Comparison of ENCODE assay signal across 10 cellular contexts in the genomic region with DNA sequence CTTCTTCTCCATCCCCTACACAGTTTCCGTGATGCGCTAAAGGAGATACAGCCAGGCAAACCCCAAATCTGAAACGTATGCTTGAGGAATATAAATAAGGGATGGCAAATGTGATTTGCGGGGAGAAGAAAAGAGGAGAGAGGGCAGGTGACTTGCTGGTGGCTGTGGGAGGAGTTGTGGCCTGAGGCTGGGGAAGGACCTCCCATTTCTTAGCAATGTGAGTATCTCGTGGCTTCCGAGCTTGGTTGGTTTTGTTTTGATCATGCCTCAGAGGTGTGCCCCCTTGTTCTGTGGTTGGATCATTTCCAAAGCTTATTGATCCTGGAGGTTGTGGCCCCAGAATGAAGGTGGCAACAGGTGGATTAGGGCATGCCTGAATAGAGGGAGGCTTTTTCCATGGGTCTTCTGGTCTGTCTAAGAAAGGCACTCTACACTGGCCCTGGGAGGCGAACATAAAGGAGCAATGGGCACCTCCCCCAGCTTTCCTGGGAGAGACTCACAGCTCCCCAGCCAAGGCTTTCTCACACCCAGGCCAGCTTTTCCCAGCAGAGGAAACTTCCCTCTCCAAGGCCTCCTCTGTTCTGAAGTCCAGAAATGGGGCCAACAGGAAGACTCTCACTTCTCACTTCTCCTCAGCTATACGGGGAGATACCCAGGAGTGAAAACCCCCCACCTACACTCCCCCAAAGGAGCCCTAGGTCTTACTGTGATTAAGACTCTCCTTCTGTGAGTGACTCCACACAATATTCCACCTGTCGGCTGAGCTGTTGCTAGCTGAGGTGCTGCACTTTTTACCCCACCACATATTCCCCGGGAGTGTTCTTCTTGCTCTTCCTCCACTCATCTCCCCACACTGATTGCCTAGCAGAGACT. TPM values are rescaled to one million over a fixed set of nuclear protein-coding genes. Genes with fewer than 3 reads are reported as not detected.
DNase-seq lines count a peak whose midpoint lies in the region; ATAC-seq, FAIRE-seq and TF ChIP-seq lines count a peak whose summit lies in the region.
"Had no signal": no experiment of that assay in that cellular context is flagged by ENCODE, and none has a peak within 500 bp of the region (broad histone marks: within the 10 kb centered on the region; RNA-seq: fewer than 3 reads in every experiment).

No MANE protein-coding gene starts in this region.

- no peak overlapping the region for H4K5ac ChIP-seq in H1 (ENCODE audit: insufficient read length, low read depth, low read length)

- H3K23ac ChIP-seq in H1 (ENCODE audit: insufficient read length): no peak overlapping the region

- no peak for TF ChIP-seq EP300 in H1 (IDR thresholded peaks at IDR 0.05; ENCODE audit: borderline replicate concordance in 1 of 2, low read depth in 2 of 2, low read length in 2 of 2)

- intact Hi-C loops in mammary epithelial cell (cut with micrococcal nuclease): no loop called here

- no peaks in the 10 kb centered on the region; the same call in 1 of the 2 replicates for H3K23me2 ChIP-seq in H1 (ENCODE audit: low read depth, low read length)

- no peak overlapping the region for H2BK120ac ChIP-seq in H1 (replicated peaks; ENCODE audit: low read depth, low read length)

- H4K8ac ChIP-seq in H1 (ENCODE audit: extremely low read depth, insufficient read depth, low read length): no peak overlapping the region

- H3K4ac ChIP-seq in H1 (replicated peaks; ENCODE audit: insufficient read length, low read depth, low read length): no peak overlapping the region

- H3K27me3 ChIP-seq in GM06990 (replicated peaks; ENCODE audit: control insufficient read depth, insufficient read depth, low read length) (no peaks in the 10 kb centered on the region), H1 (replicated peaks in 1 of 4; ENCODE audit: control insufficient read depth in 3 of 4, extremely low read depth in 1 of 4, insufficient read depth in 3 of 4, low read length in 3 of 4) (no peaks in the 10 kb centered on the region), mammary epithelial cell (ENCODE audit: insufficient read depth, low read length) (no peaks in the 10 kb centered on the region)

- peak; percentile 86 for ATAC-seq in HG03432 (IDR thresholded peaks at IDR 0.05; ENCODE audit: unreplicated experiment)

- no peak overlapping the region for H3K27ac ChIP-seq in H1 (ENCODE audit: low read depth, low read length)
- no peak overlapping the region for H3K27ac ChIP-seq in mammary epithelial cell (ENCODE audit: insufficient read depth, low read depth, low read length)

- no peak overlapping the region for H3K4me2 ChIP-seq in H1 (ENCODE audit: insufficient read depth in 1 of 2, low read depth in 2 of 2, low read length in 2 of 2)
- no peak overlapping the region for H3K4me2 ChIP-seq in mammary epithelial cell (ENCODE audit: insufficient read depth, low read depth, low read length)

- no peak overlapping the region for H4K91ac ChIP-seq in H1 (replicated peaks; ENCODE audit: insufficient read length, low read length)

- H3K9me3 ChIP-seq in H1 (ENCODE audit: insufficient read depth in 2 of 2, low read depth in 1 of 2, low read length in 1 of 2): peaks cover 2 to 3% of the 10 kb centered on the region in 2 experiments; a peak in 2 of 4 replicates
- no peaks in the 10 kb centered on the region for H3K9me3 ChIP-seq in mammary epithelial cell (replicated peaks; ENCODE audit: insufficient read depth, low read length)

- H3K4me3 ChIP-seq in GM06990 (replicated peaks; ENCODE audit: low read depth, low read length) (peak overlapping the region; percentile 33), H1 (ENCODE audit: extremely low read depth in 1 of 4, insufficient read depth in 2 of 4, low read depth in 3 of 4, low read length in 4 of 4) (no peak overlapping the region), mammary epithelial cell (replicated peaks in 1 of 3; ENCODE audit: insufficient read depth in 1 of 3, low read depth in 2 of 3, low read length in 3 of 3) (no peak overlapping the region)

- H3K36me3 ChIP-seq in GM06990 (ENCODE audit: control insufficient read depth, insufficient read depth, low read length) (no peaks in the 10 kb centered on the region), H1 (ENCODE audit: control insufficient read depth in 2 of 4, insufficient read depth in 4 of 4, low read length in 3 of 4) (no peaks in the 10 kb centered on the region), mammary epithelial cell (ENCODE audit: insufficient read depth, low read length) (no peaks in the 10 kb centered on the region)

- peak overlapping the region; percentile 9; the same call in 1 of the 2 replicates for H3K18ac ChIP-seq in H1 (ENCODE audit: extremely low read depth, low read length)

- no peak for TF ChIP-seq RAD21 in H1 (IDR thresholded peaks at IDR 0.05 in 1 of 2, conservative IDR thresholded peaks at IDR 0.05 in 1 of 2; ENCODE audit: low read depth in 2 of 2, low read length in 2 of 2)

- 0 out of 7 replicates have a peak, but pooled peaks cover 0 to 3% (median 0%) of the 10 kb centered on the region in 4 experiments for H3K4me1 ChIP-seq in H1 (replicated peaks in 1 of 4; ENCODE audit: control insufficient read depth in 3 of 4, insufficient read depth in 4 of 4, low read length in 3 of 4)
- H3K4me1 ChIP-seq in mammary epithelial cell (ENCODE audit: insufficient read depth, low read length): peaks cover 18% of the 10 kb centered on the region

- in situ Hi-C loops in mammary epithelial cell (cut with MboI; ENCODE audit: low sequenced_read_pairs in 2 of 2): no loop called here

- DNase-seq in GM06990 (ENCODE audit: extremely low read depth, insufficient read length) (peak; percentile 32), GM20000 (ENCODE audit: low spot score) (peak; percentile 61), H1 (ENCODE audit: low read depth in 1 of 2, low spot score in 2 of 2) (no peak), NK-92 (lab: John Stamatoyannopoulos, UW; ENCODE audit: unreplicated experiment) (no peak), medulla oblongata (ENCODE audit: extremely low spot score) (no peak), NCI-H128 (lab: John Stamatoyannopoulos, UW; ENCODE audit: unreplicated experiment) (no peak), mammary epithelial cell (no peak)
- DNase-seq: activated CD4-positive, CD25-positive, alpha-beta regulatory T cell treated with anti-CD3 and anti-CD28 coated beads, Interleukin-2, amount 50 U/mL, for 72 hours had no signal

- no peak overlapping the region for H3K14ac ChIP-seq in H1 (ENCODE audit: insufficient read length)

- no peak for TF ChIP-seq CTCF in GM06990 (IDR thresholded peaks at IDR 0.05; ENCODE audit: insufficient read depth, low read length, poor library complexity, severe bottlenecking)
- TF ChIP-seq CTCF in GM20000 (IDR thresholded peaks at IDR 0.05; ENCODE audit: extremely low read depth, missing control alignments): no peak
- TF ChIP-seq CTCF in H1 (IDR thresholded peaks at IDR 0.05; ENCODE audit: control extremely low read depth in 1 of 3, insufficient read depth in 1 of 3, low read depth in 1 of 3, low read length in 3 of 3): no peak
- no peak for TF ChIP-seq CTCF in mammary epithelial cell (conservative IDR thresholded peaks at IDR 0.05 in 1 of 2, IDR thresholded peaks at IDR 0.05 in 1 of 2; ENCODE audit: extremely low read depth in 1 of 2, insufficient read depth in 1 of 2, low read depth in 1 of 2, low read length in 2 of 2)

- H2BK5ac ChIP-seq in H1 (ENCODE audit: low read depth, low read length): peak overlapping the region; percentile 53; the same call in 1 of the 2 replicates

- dilution Hi-C loops in mammary epithelial cell (cut with HindIII; ENCODE audit: low sequenced_read_pairs): no loop called here

- H3K9ac ChIP-seq in H1 (replicated peaks in 1 of 4; ENCODE audit: extremely low read depth in 1 of 4, low read depth in 3 of 4, low read length in 3 of 4) (no peak overlapping the region), mammary epithelial cell (ENCODE audit: insufficient read depth, low read length) (no peak overlapping the region)

- H2BK15ac ChIP-seq in H1 (ENCODE audit: low read length): no peak overlapping the region

- H4K20me1 ChIP-seq in H1 (replicated peaks in 1 of 2; ENCODE audit: control insufficient read depth in 1 of 2, insufficient read depth in 2 of 2, low read length in 2 of 2) (no peaks in the 10 kb centered on the region), mammary epithelial cell (ENCODE audit: insufficient read depth, low read length) (no peaks in the 10 kb centered on the region)

- POLR2A ChIA-PET in H1 (lab: Charles Lee; ENCODE audit: partially characterized antibody): interaction anchor here (1.1 kb wide), 1 partner anchor 13 kb away, joined by 3 read pairs; no protein-coding TSS in a partner anchor

- H2AK5ac ChIP-seq in H1 (ENCODE audit: low read depth, low read length): no peak overlapping the region

- no peak for TF ChIP-seq POLR2A in H1 (IDR thresholded peaks at IDR 0.05; ENCODE audit: control extremely low read depth in 1 of 2, low read depth in 2 of 2, low read length in 2 of 2)

- CTCF ChIA-PET in H1 (lab: Charles Lee; ENCODE audit: partially characterized antibody) (no interaction called here), mammary epithelial cell (lab: Charles Lee; ENCODE audit: low non-redundant PET) (no interaction called here)

- BruUV-seq in mammary epithelial cell (replicated peaks; lab: Mats Ljungman, UMichigan): no TSS peak

- no peak for FAIRE-seq in H1 (lab: Jason Lieb, UNC)

- H2BK12ac ChIP-seq in H1 (ENCODE audit: low read depth, low read length): 0 out of 2 replicates have a peak overlapping the region, but pooled peaks have one; percentile 33

- 85% methylated on average over 10 of the region's 10 CpGs; no CpG with 5 or more reads in 1 of the 2 experiments for WGBS in H1 (ENCODE audit: extremely low coverage in 1 of 2, insufficient coverage in 1 of 2, insufficient read length in 1 of 2, insufficient replicate concordance in 2 of 2, low coverage in 1 of 2, low lambda C conversion rate in 2 of 2, missing lambda C conversion rate in 1 of 2), 2 experiments
- WGBS in mammary epithelial cell (ENCODE audit: low coverage, missing lambda C conversion rate): 88% methylated on average over 9 of the region's 10 CpGs

- H3K56ac ChIP-seq in H1 (replicated peaks; ENCODE audit: insufficient read length, low read depth, low read length): no peak overlapping the region

- no peak overlapping the region; the same call in 1 of the 2 replicates for H2BK20ac ChIP-seq in H1 (ENCODE audit: low read length)

- H2AFZ ChIP-seq in H1 (ENCODE audit: low read length): peak overlapping the region; percentile 40; the same call in 1 of the 2 replicates
- no peak overlapping the region for H2AFZ ChIP-seq in mammary epithelial cell (ENCODE audit: low read depth, low read length)

- no peaks in the 10 kb centered on the region for H3K79me1 ChIP-seq in H1 (ENCODE audit: low read depth, low read length)

- H3K79me2 ChIP-seq in H1 (ENCODE audit: control insufficient read depth in 1 of 2, insufficient read depth in 2 of 2, low read length in 2 of 2) (no peaks in the 10 kb centered on the region), mammary epithelial cell (ENCODE audit: insufficient read depth, low read length) (no peaks in the 10 kb centered on the region)

RNA-seq across cellular contexts. Expression of a gene that starts 40.0 kb away (rescaled TPM):
- 0.54 TPM in 1 of 2 replicates, not detected in the other for total RNA-seq in H1 (2021; fragmentation: NEBNext Ultra II Directional; extraction: Animal tissue kit (Norgen Biotek cat#: 25700))
- polyA plus RNA-seq in H1 (2011; rRNA removed): not detected in 2 replicates
- not detected for polyA plus RNA-seq in H1 (2011; cell fraction: cytosol; rRNA removed)
- polyA plus RNA-seq in H1 (2011; cell fraction: nucleus; rRNA removed): 0.13 TPM
- not detected in 4 replicates for polyA plus RNA-seq in H1 (2012, experiment 1 of 2)
- not detected for polyA plus RNA-seq in H1 (2012, experiment 2 of 2)
- polyA plus RNA-seq in H1 (2013, experiment 1 of 2): 0.53 TPM
- 0.50 TPM for polyA plus RNA-seq in H1 (2013, experiment 2 of 2)
- not detected in 2 replicates for polyA minus RNA-seq in H1 (2011; rRNA and poly(A)+ RNA removed)
- polyA minus RNA-seq in H1 (2011; cell fraction: cytosol; rRNA and poly(A)+ RNA removed): not detected
- not detected for polyA minus RNA-seq in H1 (2011; cell fraction: nucleus; rRNA and poly(A)+ RNA removed)
- total RNA-seq in mammary epithelial cell: not detected
- polyA plus RNA-seq in mammary epithelial cell: not detected
- polyA minus RNA-seq in mammary epithelial cell: not detected
- polyA plus RNA-seq: esophagus had no signal

Comparison
In these comparisons a context has a peak if more than half of its experiments do, and no peak if none do; other contexts are left out.
1. DNase-seq: peak in GM06990 (single experiment) and GM20000 (single experiment); none in H1 (0 of 2), NK-92 (single experiment), medulla oblongata (single experiment), NCI-H128 (single experiment) and mammary epithelial cell (single experiment).